ENCODE assay signal across 16 cellular contexts in genomic region chr3:111566844-111567243, GRCh38. TPM values are rescaled to one million over a fixed set of nuclear protein-coding genes. Genes with fewer than 3 reads are reported as not detected.
"Had no signal": no experiment of that assay in that cellular context is flagged by ENCODE, and none has a peak within 500 bp of the region (broad histone marks: within the 10 kb centered on the region; RNA-seq: fewer than 3 reads in every experiment).

No MANE protein-coding gene starts in this region.

- H3K4me3 ChIP-seq: transverse colon had no signal

- H3K9me3 ChIP-seq: transverse colon had no signal

- H3K4me1 ChIP-seq: parathyroid adenoma, transverse colon had no signal

- H3K79me2 ChIP-seq: parathyroid adenoma had no signal

- DNase-seq: activated CD4-positive, alpha-beta T cell treated with anti-CD3 and anti-CD28 coated beads, Interleukin-2, amount 50 U/mL, for 4 hours; activated gamma-delta T cell treated with Interleukin-2 at 50 U/mL for 16 hours; amniotic stem cell; hippocampal formation; kidney glomerular epithelial cell; retina; stimulated activated CD4-positive, alpha-beta T cell treated with anti-CD3 and anti-CD28 coated beads, Interleukin-4, amount 100 ng/mL, for 4 hours; T-helper 1 cell; transverse colon had no signal

- H3K9me3 Mint-ChIP-seq: dendritic cell treated with granulocyte-macrophage colony-stimulating factor and Interleukin-4, amounts not matched to agents 40 ng/mL and 50 ng/mL, for 4 days had no signal

- H3K27ac ChIP-seq: parathyroid adenoma, transverse colon had no signal

- H3K9ac ChIP-seq: parathyroid adenoma had no signal

- H3K36me3 Mint-ChIP-seq: brain had no signal

- H3K4me1 Mint-ChIP-seq: brain had no signal

- H3K36me3 ChIP-seq: transverse colon had no signal

- H2AFZ ChIP-seq: parathyroid adenoma had no signal

- H3K4me3 Mint-ChIP-seq: brain; dendritic cell treated with granulocyte-macrophage colony-stimulating factor and Interleukin-4, amounts not matched to agents 40 ng/mL and 50 ng/mL, for 4 days; WTC11 had no signal

- H3K27me3 Mint-ChIP-seq: brain; dendritic cell treated with granulocyte-macrophage colony-stimulating factor and Interleukin-4, amounts not matched to agents 40 ng/mL and 50 ng/mL, for 4 days had no signal

- H3K27me3 ChIP-seq: transverse colon had no signal

- ATAC-seq: WTC11 had no signal

- H3K27ac Mint-ChIP-seq: brain; dendritic cell treated with granulocyte-macrophage colony-stimulating factor and Interleukin-4, amounts not matched to agents 40 ng/mL and 50 ng/mL, for 4 days; WTC11 had no signal

RNA-seq across cellular contexts. Expression of gene CD96, which starts 24.8 kb away (rescaled TPM):
- total RNA-seq: epithelial cell of proximal tubule, glomerular endothelial cell had no signal

RNA-seq across cellular contexts. Expression of gene ZBED2, which starts 28.3 kb away (rescaled TPM):
- total RNA-seq: mesenteric fat pad, transverse colon had no signal
